In genomic region chr3:184334470-184335158, GRCh38 we compare ENCODE assay signal across 8 cellular contexts. TPM values are rescaled to one million over a fixed set of nuclear protein-coding genes. Genes with fewer than 3 reads are reported as not detected.
DNase-seq lines count a peak whose midpoint lies in the region; ATAC-seq and TF ChIP-seq lines count a peak whose summit lies in the region.

No MANE protein-coding gene starts in this region.

- peak; percentile 45 for DNase-seq in BE2C
- DNase-seq in OCI-M1 (lab: John Stamatoyannopoulos, UW), result peak; percentile 3
- peak; percentile 3 for DNase-seq in activated naive CD8-positive, alpha-beta T cell treated with anti-CD3 and anti-CD28 coated beads, Interleukin-2, amount 50 U/mL, for 16 hours (ENCODE audit: low read depth, low spot score)
- DNase-seq in kidney tubule cell (ENCODE audit: low spot score), result peak; percentile 88

- TF ChIP-seq POLR2A in GM18505 (IDR thresholded peaks at IDR 0.05; ENCODE audit: borderline replicate concordance, extremely low read depth, insufficient read depth, insufficient read length), result no peak

- peak overlapping the region; percentile 98 for H3K27ac ChIP-seq in subcutaneous abdominal adipose tissue (ENCODE audit: low read depth, low read length)

- no peaks in the 10 kb centered on the region for H3K9me3 ChIP-seq in BE2C
- H3K9me3 ChIP-seq in subcutaneous abdominal adipose tissue (ENCODE audit: control insufficient read depth in 5 of 5, low read length in 5 of 5), result no peaks in the 10 kb centered on the region

- H3K27me3 ChIP-seq in BE2C, result no peaks in the 10 kb centered on the region
- no peaks in the 10 kb centered on the region for H3K27me3 ChIP-seq in subcutaneous abdominal adipose tissue (ENCODE audit: control insufficient read depth in 5 of 5, insufficient read depth in 4 of 5, low read length in 5 of 5)

- ATAC-seq in HG03045 (IDR thresholded peaks at IDR 0.05; ENCODE audit: unreplicated experiment) (no peak), GM18505 (IDR thresholded peaks at IDR 0.05; ENCODE audit: unreplicated experiment) (no peak), HG02763 (IDR thresholded peaks at IDR 0.05; ENCODE audit: unreplicated experiment) (no peak)

- H3K9ac ChIP-seq in subcutaneous abdominal adipose tissue (ENCODE audit: low read length in 5 of 5), result no peak overlapping the region

- H3K36me3 ChIP-seq in BE2C (peaks cover 59% of the 10 kb centered on the region), subcutaneous abdominal adipose tissue (ENCODE audit: control insufficient read depth in 5 of 5, insufficient read depth in 5 of 5, low read length in 5 of 5) (peaks cover 2 to 57% (median 53%) of the 10 kb centered on the region in 5 donors)

- no peak overlapping the region for H3K4me3 ChIP-seq in BE2C (ENCODE audit: low read depth, low read length)
- H3K4me3 ChIP-seq in subcutaneous abdominal adipose tissue (ENCODE audit: low read depth in 1 of 5, low read length in 5 of 5), result no peak overlapping the region

- H3K4me1 ChIP-seq in BE2C (peaks cover 27% of the 10 kb centered on the region), subcutaneous abdominal adipose tissue (ENCODE audit: control insufficient read depth in 5 of 5, insufficient read depth in 5 of 5, low read length in 5 of 5) (peaks cover 8 to 55% (median 38%) of the 10 kb centered on the region in 5 donors)

- TF ChIP-seq CTCF in BE2C (IDR thresholded peaks at IDR 0.05; ENCODE audit: low read depth, low read length), result no peak

RNA-seq across cellular contexts. Expression of gene FAM131A, which starts 2.8 kb away (rescaled TPM):
- polyA plus RNA-seq in BE2C (2012; ENCODE audit: insufficient read depth, insufficient read length, low read depth), result 36.2 TPM

RNA-seq across cellular contexts. Expression of gene EIF4G1, which starts 20.2 kb away (rescaled TPM):
- 549 TPM for polyA plus RNA-seq in BE2C (2012; ENCODE audit: insufficient read depth, insufficient read length, low read depth)

RNA-seq across cellular contexts. Expression of gene CLCN2, which starts 26.8 kb away (rescaled TPM):
- polyA plus RNA-seq in BE2C (2012; ENCODE audit: insufficient read depth, insufficient read length, low read depth), result 12.2 TPM

RNA-seq across cellular contexts. Expression of gene POLR2H, which starts 26.9 kb away (rescaled TPM):
- polyA plus RNA-seq in BE2C (2012; ENCODE audit: insufficient read depth, insufficient read length, low read depth), result 242 TPM

RNA-seq across cellular contexts. Expression of gene PSMD2, which starts 35.6 kb away (rescaled TPM):
- polyA plus RNA-seq in BE2C (2012; ENCODE audit: insufficient read depth, insufficient read length, low read depth), result 356 TPM

Comparison
In these comparisons a context has a peak if more than half of its experiments do, and no peak if none do; other contexts are left out.
1. DNase-seq: peak in every context shown above with its lines; median percentile 88 in kidney tubule cell; 45 in BE2C; 3 in OCI-M1; 3 in activated naive CD8-positive, alpha-beta T cell treated with anti-CD3 and anti-CD28 coated beads, Interleukin-2, amount 50 U/mL, for 16 hours.